In genomic region chr2:26969089-26969844, GRCh38 we compare ENCODE assay signal across 10 cellular contexts. TPM values are rescaled to one million over a fixed set of nuclear protein-coding genes. Genes with fewer than 3 reads are reported as not detected.
DNase-seq lines count a peak whose midpoint lies in the region; ATAC-seq and TF ChIP-seq lines count a peak whose summit lies in the region.
"Had no signal": no experiment of that assay in that cellular context is flagged by ENCODE, and none has a peak within 500 bp of the region (broad histone marks: within the 10 kb centered on the region; RNA-seq: fewer than 3 reads in every experiment).

No MANE protein-coding gene starts in this region.

- H2AFZ ChIP-seq in hepatocyte, result no peak overlapping the region

- no peaks in the 10 kb centered on the region for H3K27me3 ChIP-seq in hepatocyte

- no peak for ATAC-seq in HG03571 (IDR thresholded peaks at IDR 0.05; ENCODE audit: unreplicated experiment)
- no peak for ATAC-seq in HG03521 (IDR thresholded peaks at IDR 0.05; ENCODE audit: unreplicated experiment)

- no peak overlapping the region for H3K4me3 ChIP-seq in hepatocyte

- H3K9me3 Mint-ChIP-seq in activated naive CD4-positive, alpha-beta T cell treated with anti-CD3 and anti-CD28 coated beads, Interleukin-2, amount 10 ng/mL, durations not matched to agents 7 days and 5 days, result no peaks in the 10 kb centered on the region
- H3K9me3 Mint-ChIP-seq in activated CD4-positive, alpha-beta memory T cell treated with anti-CD3 and anti-CD28 coated beads, Interleukin-2, amount 10 ng/mL, durations not matched to agents 7 days and 5 days, result no peaks in the 10 kb centered on the region
- no peaks in the 10 kb centered on the region for H3K9me3 Mint-ChIP-seq in type B pancreatic cell

- POLR2A ChIA-PET in activated CD4-positive, alpha-beta memory T cell treated with anti-CD3 and anti-CD28 coated beads, Interleukin-2, amount 10 ng/mL, durations not matched to agents 7 days and 5 days (lab: Charles Lee), result no interaction called here

- no peaks in the 10 kb centered on the region for H4K20me1 ChIP-seq in hepatocyte (ENCODE audit: insufficient read depth, poor library complexity, severe bottlenecking)

- peak overlapping the region; percentile 52 for H3K4me3 Mint-ChIP-seq in activated naive CD4-positive, alpha-beta T cell treated with anti-CD3 and anti-CD28 coated beads, Interleukin-2, amount 10 ng/mL, durations not matched to agents 7 days and 5 days
- peak overlapping the region; percentile 45 for H3K4me3 Mint-ChIP-seq in activated CD4-positive, alpha-beta memory T cell treated with anti-CD3 and anti-CD28 coated beads, Interleukin-2, amount 10 ng/mL, durations not matched to agents 7 days and 5 days
- peak overlapping the region; percentile 74 for H3K4me3 Mint-ChIP-seq in type B pancreatic cell

- TF ChIP-seq CTCF in hepatocyte (IDR thresholded peaks at IDR 0.05; ENCODE audit: poor library complexity) (no peak), type B pancreatic cell (conservative IDR thresholded peaks at IDR 0.05) (no peak)

- H3K4me1 ChIP-seq in hepatocyte (ENCODE audit: insufficient read depth), result no peaks in the 10 kb centered on the region

- no peak overlapping the region for H3K4me2 ChIP-seq in hepatocyte

- H3K27ac ChIP-seq in hepatocyte, result peak overlapping the region; percentile 64

- peaks cover 14% of the 10 kb centered on the region for H3K79me2 ChIP-seq in hepatocyte

- DNase-seq in activated naive CD4-positive, alpha-beta T cell treated with anti-CD3 and anti-CD28 coated beads, Interleukin-2, amount 10 ng/mL, durations not matched to agents 7 days and 5 days, result no peak
- no peak for DNase-seq in activated naive CD4-positive, alpha-beta T cell (lab: John Stamatoyannopoulos, UW)
- no peak for DNase-seq in activated CD4-positive, alpha-beta memory T cell treated with anti-CD3 and anti-CD28 coated beads, Interleukin-2, amount 10 ng/mL, durations not matched to agents 7 days and 5 days
- no peak for DNase-seq in hepatocyte (ENCODE audit: low spot score)
- DNase-seq in type B pancreatic cell (ENCODE audit: extremely low spot score, unreplicated experiment), result no peak
- no peak for DNase-seq in NCI-H1092 (lab: John Stamatoyannopoulos, UW)
- DNase-seq: MM.1S, T-helper 9 cell had no signal

- WGBS in hepatocyte (ENCODE audit: low lambda C conversion rate, missing lambda C conversion rate), result 86% methylated on average over 10 of the region's 10 CpGs

- peaks cover 19% of the 10 kb centered on the region for H3K4me1 Mint-ChIP-seq in activated naive CD4-positive, alpha-beta T cell treated with anti-CD3 and anti-CD28 coated beads, Interleukin-2, amount 10 ng/mL, durations not matched to agents 7 days and 5 days
- peaks cover 21% of the 10 kb centered on the region for H3K4me1 Mint-ChIP-seq in activated CD4-positive, alpha-beta memory T cell treated with anti-CD3 and anti-CD28 coated beads, Interleukin-2, amount 10 ng/mL, durations not matched to agents 7 days and 5 days
- peaks cover 21% of the 10 kb centered on the region for H3K4me1 Mint-ChIP-seq in type B pancreatic cell (ENCODE audit: unreplicated experiment)

- H3K36me3 ChIP-seq in hepatocyte (replicated peaks; ENCODE audit: insufficient read depth, low read depth), result no peaks in the 10 kb centered on the region

- CTCF ChIA-PET in activated naive CD4-positive, alpha-beta T cell treated with anti-CD3 and anti-CD28 coated beads, Interleukin-2, amount 10 ng/mL, durations not matched to agents 7 days and 5 days (lab: Charles Lee), result interaction anchor here (1.1 to 11.9 kb wide), 7 partner anchors 9 to 334 kb away, joined by 3 to 176 read pairs (median 4); no protein-coding TSS in a partner anchor
- CTCF ChIA-PET in activated CD4-positive, alpha-beta memory T cell treated with anti-CD3 and anti-CD28 coated beads, Interleukin-2, amount 10 ng/mL, durations not matched to agents 7 days and 5 days (lab: Charles Lee), result interaction anchor here (0.9 to 2.0 kb wide), 5 partner anchors 8 to 48 kb away, joined by 3 to 5 read pairs (median 5); no protein-coding TSS in a partner anchor

- no peak overlapping the region for H3K27ac Mint-ChIP-seq in activated naive CD4-positive, alpha-beta T cell treated with anti-CD3 and anti-CD28 coated beads, Interleukin-2, amount 10 ng/mL, durations not matched to agents 7 days and 5 days
- no peak overlapping the region for H3K27ac Mint-ChIP-seq in activated CD4-positive, alpha-beta memory T cell treated with anti-CD3 and anti-CD28 coated beads, Interleukin-2, amount 10 ng/mL, durations not matched to agents 7 days and 5 days
- peak overlapping the region; percentile 9 for H3K27ac Mint-ChIP-seq in type B pancreatic cell

- no peaks in the 10 kb centered on the region for H3K36me3 Mint-ChIP-seq in activated naive CD4-positive, alpha-beta T cell treated with anti-CD3 and anti-CD28 coated beads, Interleukin-2, amount 10 ng/mL, durations not matched to agents 7 days and 5 days
- no peaks in the 10 kb centered on the region for H3K36me3 Mint-ChIP-seq in activated CD4-positive, alpha-beta memory T cell treated with anti-CD3 and anti-CD28 coated beads, Interleukin-2, amount 10 ng/mL, durations not matched to agents 7 days and 5 days (ENCODE audit: low read depth)
- H3K36me3 Mint-ChIP-seq in type B pancreatic cell, result no peaks in the 10 kb centered on the region

- no peaks in the 10 kb centered on the region for H3K9me3 ChIP-seq in hepatocyte (ENCODE audit: low read depth)

- no peaks in the 10 kb centered on the region for H3K9me2 ChIP-seq in hepatocyte (replicated peaks; ENCODE audit: insufficient read depth)

- H3K27me3 Mint-ChIP-seq in activated naive CD4-positive, alpha-beta T cell treated with anti-CD3 and anti-CD28 coated beads, Interleukin-2, amount 10 ng/mL, durations not matched to agents 7 days and 5 days, result peaks cover 55% of the 10 kb centered on the region
- H3K27me3 Mint-ChIP-seq in activated CD4-positive, alpha-beta memory T cell treated with anti-CD3 and anti-CD28 coated beads, Interleukin-2, amount 10 ng/mL, durations not matched to agents 7 days and 5 days, result peaks cover 47% of the 10 kb centered on the region
- peaks cover 59% of the 10 kb centered on the region for H3K27me3 Mint-ChIP-seq in type B pancreatic cell

RNA-seq across cellular contexts. Expression of gene MAPRE3, which starts 1.2 kb away (rescaled TPM):
- total RNA-seq in activated CD4-positive, alpha-beta memory T cell treated with anti-CD3 and anti-CD28 coated beads, Interleukin-2, amount 10 ng/mL, durations not matched to agents 7 days and 5 days, result 1 to 10 TPM; 2.7 TPM
- total RNA-seq in hepatocyte (8.0 and 8.6 TPM in 2 replicates), type B pancreatic cell (ENCODE audit: low replicate concordance) (13.5 and 14.4 TPM in 2 replicates)
- polyA plus RNA-seq in hepatocyte, result 23.6 and 29.2 TPM in 2 replicates
